In genomic region chr5:82720213-82720612, GRCh38 we compare ENCODE assay signal across 28 cellular contexts.
A peak's percentile ranks its signal among the peaks of the same experiment; 100 is the strongest.
DNase-seq lines count a peak whose midpoint lies in the region; ATAC-seq and TF ChIP-seq lines count a peak whose summit lies in the region.
"Had no signal": no experiment of that assay in that cellular context is flagged by ENCODE, and none has a peak within 500 bp of the region (broad histone marks: within the 10 kb centered on the region; RNA-seq: fewer than 3 reads in every experiment).

No MANE protein-coding gene starts in this region.

- ATAC-seq in GM21717 (IDR thresholded peaks at IDR 0.05; ENCODE audit: unreplicated experiment) (no peak), body of pancreas (no peak)
- ATAC-seq: gastroesophageal sphincter, left lung, psoas muscle, SK-N-SH treated with all-trans-retinoic acid at 6 μM for 48 hours had no signal

- H3K4me3 ChIP-seq in MG63 (no peak overlapping the region), fibroblast of the aortic adventitia (ENCODE audit: low read depth, low read length) (no peak overlapping the region), vagina (no peak overlapping the region), body of pancreas (no peak overlapping the region)
- H3K4me3 ChIP-seq: BLaER1, dorsolateral prefrontal cortex, gastroesophageal sphincter, left lung, psoas muscle, tibial nerve had no signal

- no peak overlapping the region for H3K4me3 Mint-ChIP-seq in neural crest cell
- H3K4me3 Mint-ChIP-seq: activated CD4-positive, alpha-beta memory T cell treated with anti-CD3 and anti-CD28 coated beads for 36 hours; activated naive CD4-positive, alpha-beta T cell treated with anti-CD3 and anti-CD28 coated beads for 36 hours; immature natural killer cell had no signal

- no peak for TF ChIP-seq CTCF in fibroblast of the aortic adventitia (IDR thresholded peaks at IDR 0.05; ENCODE audit: insufficient read depth, low read length)
- TF ChIP-seq CTCF in neural crest cell (conservative IDR thresholded peaks at IDR 0.05), result no peak
- no peak for TF ChIP-seq CTCF in vagina (IDR thresholded peaks at IDR 0.05)
- no peak for TF ChIP-seq CTCF in body of pancreas (IDR thresholded peaks at IDR 0.05)

- peaks cover 4% of the 10 kb centered on the region for H3K36me3 Mint-ChIP-seq in neural crest cell (ENCODE audit: low read depth)
- H3K36me3 Mint-ChIP-seq: activated CD4-positive, alpha-beta memory T cell treated with anti-CD3 and anti-CD28 coated beads for 36 hours had no signal

- no peaks in the 10 kb centered on the region for H3K27me3 Mint-ChIP-seq in neural crest cell (ENCODE audit: low read depth)

- H3K4me1 ChIP-seq in vagina (no peaks in the 10 kb centered on the region), body of pancreas (no peaks in the 10 kb centered on the region)
- H3K4me1 ChIP-seq: BLaER1, left lung, psoas muscle had no signal

- peaks cover 21% of the 10 kb centered on the region for H3K4me1 Mint-ChIP-seq in neural crest cell

- WGBS in body of pancreas, 2 donors, result 12 to 24% methylated on average over 1 of the region's 1 CpG

- DNase-seq in ELF-1 (ENCODE audit: low read depth, low spot score) (peak; percentile 15), MG63 (peak; percentile 7), fibroblast of the aortic adventitia (ENCODE audit: low read depth) (peak; percentile 6), neural crest cell (ENCODE audit: low read depth, low spot score) (no peak), NCI-H1105 (lab: John Stamatoyannopoulos, UW) (no peak), vagina (ENCODE audit: extremely low spot score in 2 of 2) (no peak), body of pancreas (no peak)
- DNase-seq: activated CD4-positive, alpha-beta memory T cell treated with anti-CD3 and anti-CD28 coated beads for 36 hours; activated CD4-positive, alpha-beta T cell treated with anti-CD3 and anti-CD28 coated beads for 1 hour; activated naive CD4-positive, alpha-beta T cell treated with anti-CD3 and anti-CD28 coated beads for 36 hours; DMS53; dorsolateral prefrontal cortex; GDM1; immature natural killer cell; left lung; mesenchymal stem cell; NCI-H1092; NCI-H187; NCI-H2171 treated with DMSO at 0.1 percent for 48 hours; NCI-H526 treated with DMSO at 0.1 percent for 48 hours; psoas muscle; stimulated activated CD4-positive, alpha-beta T cell treated with anti-CD3 and anti-CD28 coated beads, Interleukin-4, amount 100 ng/mL, for 24 hours; T-helper 2 cell had no signal

- intact Hi-C loops in vagina (cut with DNase I), result no loop called here
- intact Hi-C loops in body of pancreas (cut with DNase I), result no loop called here

- peaks cover 7% of the 10 kb centered on the region for H3K9me3 Mint-ChIP-seq in neural crest cell
- H3K9me3 Mint-ChIP-seq: activated CD4-positive, alpha-beta memory T cell treated with anti-CD3 and anti-CD28 coated beads for 36 hours; activated naive CD4-positive, alpha-beta T cell treated with anti-CD3 and anti-CD28 coated beads for 36 hours had no signal

- H3K27me3 ChIP-seq in MG63 (no peaks in the 10 kb centered on the region), vagina (no peaks in the 10 kb centered on the region), body of pancreas (no peaks in the 10 kb centered on the region)
- H3K27me3 ChIP-seq: BLaER1, dorsolateral prefrontal cortex, gastroesophageal sphincter, left lung, tibial nerve had no signal

- H3K36me3 ChIP-seq in MG63 (no peaks in the 10 kb centered on the region), vagina (no peaks in the 10 kb centered on the region), body of pancreas (replicated peaks in 1 of 2; ENCODE audit: insufficient read depth in 1 of 2, low read depth in 2 of 2) (no peaks in the 10 kb centered on the region)
- H3K36me3 ChIP-seq: BLaER1, gastroesophageal sphincter, left lung, tibial nerve had no signal

- peak overlapping the region; percentile 60 for H3K27ac Mint-ChIP-seq in neural crest cell (ENCODE audit: unreplicated experiment)
- H3K27ac Mint-ChIP-seq: activated CD4-positive, alpha-beta memory T cell treated with anti-CD3 and anti-CD28 coated beads for 36 hours; activated naive CD4-positive, alpha-beta T cell treated with anti-CD3 and anti-CD28 coated beads for 36 hours; immature natural killer cell had no signal

- H3K9me3 ChIP-seq in MG63 (no peaks in the 10 kb centered on the region), vagina (no peaks in the 10 kb centered on the region), body of pancreas (no peaks in the 10 kb centered on the region)
- H3K9me3 ChIP-seq: BLaER1, gastroesophageal sphincter, left lung, psoas muscle, tibial nerve had no signal

- H3K27ac ChIP-seq in vagina (no peak overlapping the region), body of pancreas (no peak overlapping the region)
- H3K27ac ChIP-seq: BLaER1, dorsolateral prefrontal cortex, gastroesophageal sphincter, left lung, psoas muscle had no signal

- TF ChIP-seq POLR2A in vagina (IDR thresholded peaks at IDR 0.05) (no peak), body of pancreas (IDR thresholded peaks at IDR 0.05) (no peak)

Comparison
In these comparisons a context has a peak if more than half of its experiments do, and no peak if none do; other contexts are left out.
1. DNase-seq: peak in ELF-1 (single experiment), MG63 (single experiment) and fibroblast of the aortic adventitia (single experiment); none in neural crest cell (single experiment), NCI-H1105 (single experiment), vagina (0 of 2) and body of pancreas (0 of 4).